8 cellular contexts compared by ENCODE assay signal in genomic region chr7:23012797-23013714, GRCh38. TPM values are rescaled to one million over a fixed set of nuclear protein-coding genes. Genes with fewer than 3 reads are reported as not detected.
DNase-seq lines count a peak whose midpoint lies in the region; ATAC-seq and TF ChIP-seq lines count a peak whose summit lies in the region.

No MANE protein-coding gene starts in this region.

- H3K27me3 ChIP-seq in CD4-positive, CD25-positive, alpha-beta regulatory T cell (ENCODE audit: control insufficient read depth, insufficient read depth, low read length), result no peaks in the 10 kb centered on the region
- H3K27me3 ChIP-seq in PC-3 (ENCODE audit: low read length) (no peaks in the 10 kb centered on the region), mammary epithelial cell (ENCODE audit: insufficient read depth, low read length) (no peaks in the 10 kb centered on the region)

- H3K27me3 Mint-ChIP-seq in CD4-positive, CD25-positive, alpha-beta regulatory T cell, result no peaks in the 10 kb centered on the region
- no peaks in the 10 kb centered on the region for H3K27me3 Mint-ChIP-seq in stimulated activated naive CD8-positive, alpha-beta T cell treated with anti-CD3 and anti-CD28 coated beads, Interleukin-15, amount 100 ng/mL, for 72 hours

- H3K4me1 Mint-ChIP-seq in CD4-positive, CD25-positive, alpha-beta regulatory T cell, result peaks cover 16 to 39% (median 28%) of the 10 kb centered on the region in 4 donors
- H3K4me1 Mint-ChIP-seq in stimulated activated naive CD8-positive, alpha-beta T cell treated with anti-CD3 and anti-CD28 coated beads, Interleukin-15, amount 100 ng/mL, for 72 hours, result peaks cover 22% of the 10 kb centered on the region

- POLR2A ChIA-PET in PC-3 (lab: Charles Lee; ENCODE audit: unreplicated experiment), result interaction anchor here (0.6 to 1.0 kb wide), 3 partner anchors 33 to 147 kb away, joined by 3 to 7 read pairs (median 4); no protein-coding TSS in a partner anchor

- peak overlapping the region; percentile 83 for H3K4me3 ChIP-seq in CD4-positive, CD25-positive, alpha-beta regulatory T cell (ENCODE audit: low read depth, low read length)
- H3K4me3 ChIP-seq in PC-3 (ENCODE audit: low read length) (peak overlapping the region; percentile 88), mammary epithelial cell (replicated peaks in 1 of 3; ENCODE audit: insufficient read depth in 1 of 3, low read depth in 2 of 3, low read length in 3 of 3) (peak overlapping the region; percentile 72 to 99 (median 91))

- H3K79me2 ChIP-seq in PC-3 (ENCODE audit: low read length) (peaks cover 53% of the 10 kb centered on the region), mammary epithelial cell (ENCODE audit: insufficient read depth, low read length) (peaks cover 57% of the 10 kb centered on the region)

- CTCF ChIA-PET in PC-3 (lab: Charles Lee) (no interaction called here), mammary epithelial cell (lab: Charles Lee; ENCODE audit: low non-redundant PET) (no interaction called here)

- 4% methylated on average over 12 of the region's 52 CpGs for WGBS in mammary epithelial cell (ENCODE audit: low coverage, missing lambda C conversion rate)

- H3K36me3 Mint-ChIP-seq in CD4-positive, CD25-positive, alpha-beta regulatory T cell, result peaks cover 3% of the 10 kb centered on the region

- H4K20me1 ChIP-seq in PC-3 (ENCODE audit: low read length) (peaks cover 23% of the 10 kb centered on the region), mammary epithelial cell (ENCODE audit: insufficient read depth, low read length) (no peaks in the 10 kb centered on the region)

- no peak overlapping the region for H3K4me3 Mint-ChIP-seq in CD4-positive, CD25-positive, alpha-beta regulatory T cell
- H3K4me3 Mint-ChIP-seq in stimulated activated naive CD8-positive, alpha-beta T cell treated with anti-CD3 and anti-CD28 coated beads, Interleukin-15, amount 100 ng/mL, for 72 hours, result no peak overlapping the region

- H3K9me3 ChIP-seq in CD4-positive, CD25-positive, alpha-beta regulatory T cell (ENCODE audit: control insufficient read depth in 2 of 2, low read length in 2 of 2), result no peaks in the 10 kb centered on the region
- no peaks in the 10 kb centered on the region for H3K9me3 ChIP-seq in PC-3 (ENCODE audit: low read length)
- no peaks in the 10 kb centered on the region for H3K9me3 ChIP-seq in mammary epithelial cell (replicated peaks; ENCODE audit: insufficient read depth, low read length)

- H2AFZ ChIP-seq in PC-3 (ENCODE audit: low read length) (peak overlapping the region; percentile 55; the same call in 1 of the 2 replicates), mammary epithelial cell (ENCODE audit: low read depth, low read length) (peak overlapping the region; percentile 75)

- dilution Hi-C loops in mammary epithelial cell (cut with HindIII; ENCODE audit: low sequenced_read_pairs), result no loop called here

- in situ Hi-C loops in mammary epithelial cell (cut with MboI; ENCODE audit: low sequenced_read_pairs in 2 of 2), result no loop called here

- peaks cover 0 to 4% (median 0%) of the 10 kb centered on the region in 7 donors for H3K9me3 Mint-ChIP-seq in CD4-positive, CD25-positive, alpha-beta regulatory T cell
- peaks cover 0 to 5% of the 10 kb centered on the region in 2 donors for H3K9me3 Mint-ChIP-seq in stimulated activated naive CD8-positive, alpha-beta T cell treated with anti-CD3 and anti-CD28 coated beads, Interleukin-15, amount 100 ng/mL, for 72 hours

- no peaks in the 10 kb centered on the region for H3K9me2 ChIP-seq in PC-3 (replicated peaks; ENCODE audit: low read length)

- no peaks in the 10 kb centered on the region for H3K36me3 ChIP-seq in CD4-positive, CD25-positive, alpha-beta regulatory T cell (ENCODE audit: control insufficient read depth, insufficient read depth, low read length)
- H3K36me3 ChIP-seq in PC-3 (ENCODE audit: low read depth, low read length) (no peaks in the 10 kb centered on the region), mammary epithelial cell (ENCODE audit: insufficient read depth, low read length) (no peaks in the 10 kb centered on the region)

- H3K9ac ChIP-seq in PC-3 (ENCODE audit: low read length) (peak overlapping the region; percentile 68), mammary epithelial cell (ENCODE audit: insufficient read depth, low read length) (peak overlapping the region; percentile 80)

- DNase-seq in CD4-positive, CD25-positive, alpha-beta regulatory T cell, result peak in 2 of 3 donors; percentile 14 to 33
- DNase-seq in PC-3 (peak; percentile 18), mammary epithelial cell (no peak), left lobe of liver (ENCODE audit: low spot score) (peak; percentile 51), NCI-H446 treated with DMSO at 0.1 percent for 48 hours (lab: John Stamatoyannopoulos, UW) (no peak)
- peak; percentile 11 to 19 for DNase-seq in stimulated activated naive CD8-positive, alpha-beta T cell treated with anti-CD3 and anti-CD28 coated beads, Interleukin-15, amount 100 ng/mL, for 72 hours

- TSS peak; percentile 45 for BruUV-seq in PC-3 (replicated peaks; lab: Mats Ljungman, UMichigan)
- TSS peak; percentile 36 for BruUV-seq in mammary epithelial cell (replicated peaks; lab: Mats Ljungman, UMichigan)

- H3K4me2 ChIP-seq in PC-3 (ENCODE audit: low read length) (peak overlapping the region; percentile 98), mammary epithelial cell (ENCODE audit: insufficient read depth, low read depth, low read length) (peak overlapping the region; percentile 74)

- no peaks in the 10 kb centered on the region for H3F3A ChIP-seq in PC-3 (ENCODE audit: low read length, unreplicated experiment)

- intact Hi-C loops in PC-3 (cut with micrococcal nuclease) (loop anchor here (5.0 kb wide), 1 partner anchor 81 kb away; no protein-coding TSS in a partner anchor), mammary epithelial cell (cut with micrococcal nuclease) (loop anchor here (1.0 to 2.0 kb wide), 2 partner anchors 190 to 231 kb away; partner anchors contain the start of gene TOMM7)

- peaks cover 46% of the 10 kb centered on the region for H3K4me1 ChIP-seq in CD4-positive, CD25-positive, alpha-beta regulatory T cell (ENCODE audit: control insufficient read depth, insufficient read depth, low read length, poor library complexity, severe bottlenecking)
- peaks cover 21% of the 10 kb centered on the region for H3K4me1 ChIP-seq in PC-3 (ENCODE audit: insufficient read depth, low read length)
- H3K4me1 ChIP-seq in mammary epithelial cell (ENCODE audit: insufficient read depth, low read length), result peaks cover 18% of the 10 kb centered on the region

- TF ChIP-seq CTCF in PC-3 (conservative IDR thresholded peaks at IDR 0.05; ENCODE audit: low read depth, low read length) (no peak), mammary epithelial cell (conservative IDR thresholded peaks at IDR 0.05 in 1 of 2, IDR thresholded peaks at IDR 0.05 in 1 of 2; ENCODE audit: extremely low read depth in 1 of 2, insufficient read depth in 1 of 2, low read depth in 1 of 2, low read length in 2 of 2) (peak in 1 of 2 donors; percentile 9)

- ATAC-seq in CD4-positive, CD25-positive, alpha-beta regulatory T cell (ENCODE audit: low read depth in 2 of 2), result no peak
- ATAC-seq in GM18517 (IDR thresholded peaks at IDR 0.05; ENCODE audit: unreplicated experiment), result peak; percentile 1
- peak; percentile 4 for ATAC-seq in HG03095 (IDR thresholded peaks at IDR 0.05; ENCODE audit: unreplicated experiment)
- peak; percentile 24 for ATAC-seq in PC-3
- ATAC-seq in left lobe of liver, result peak; percentile 31
- ATAC-seq in stimulated activated naive CD8-positive, alpha-beta T cell treated with anti-CD3 and anti-CD28 coated beads, Interleukin-15, amount 100 ng/mL, for 72 hours, result peak; percentile 0

- H3K27ac Mint-ChIP-seq in CD4-positive, CD25-positive, alpha-beta regulatory T cell, result no peak overlapping the region
- no peak overlapping the region for H3K27ac Mint-ChIP-seq in stimulated activated naive CD8-positive, alpha-beta T cell treated with anti-CD3 and anti-CD28 coated beads, Interleukin-15, amount 100 ng/mL, for 72 hours

- no peak overlapping the region for H3K27ac ChIP-seq in CD4-positive, CD25-positive, alpha-beta regulatory T cell (ENCODE audit: insufficient read depth, low read length, poor library complexity, severe bottlenecking)
- H3K27ac ChIP-seq in PC-3 (ENCODE audit: low read length), result no peak overlapping the region
- H3K27ac ChIP-seq in mammary epithelial cell (ENCODE audit: insufficient read depth, low read depth, low read length), result peak overlapping the region; percentile 86

RNA-seq across cellular contexts. Expression of gene HYCC1, which starts 0.9 kb away (rescaled TPM):
- 38.6 TPM for total RNA-seq in CD4-positive, CD25-positive, alpha-beta regulatory T cell
- polyA plus RNA-seq in CD4-positive, CD25-positive, alpha-beta regulatory T cell, result 10 to 100 TPM; 12.8 to 19.7 (median 15.5) TPM
- total RNA-seq in PC-3 (2014; rRNA removed), result 15.0 and 15.5 TPM in 2 replicates
- total RNA-seq in mammary epithelial cell, result 10 to 100 TPM; 40.5 to 72.5 TPM
- 40.1 TPM for polyA plus RNA-seq in mammary epithelial cell
- polyA minus RNA-seq in mammary epithelial cell, result 56.3 TPM
- total RNA-seq in left lobe of liver, result 14.7 TPM

Comparison
In these comparisons a context has a peak if more than half of its experiments do, and no peak if none do; other contexts are left out.
1. ATAC-seq: peak in GM18517 (single experiment), HG03095 (single experiment), PC-3 (single experiment), left lobe of liver (single experiment) and stimulated activated naive CD8-positive, alpha-beta T cell treated with anti-CD3 and anti-CD28 coated beads, Interleukin-15, amount 100 ng/mL, for 72 hours (single experiment); none in CD4-positive, CD25-positive, alpha-beta regulatory T cell (0 of 2).
2. DNase-seq: peak in CD4-positive, CD25-positive, alpha-beta regulatory T cell (2 of 3), PC-3 (single experiment), left lobe of liver (single experiment) and stimulated activated naive CD8-positive, alpha-beta T cell treated with anti-CD3 and anti-CD28 coated beads, Interleukin-15, amount 100 ng/mL, for 72 hours (2 of 2); none in mammary epithelial cell (single experiment) and NCI-H446 treated with DMSO at 0.1 percent for 48 hours (single experiment).
3. Peak in every context shown above with its lines, with median percentiles within 50 percentile points of each other: H3K4me3 ChIP-seq.